7 cellular contexts compared by ENCODE assay signal in genomic region chr6:43074847-43075741, GRCh38. TPM values are rescaled to one million over a fixed set of nuclear protein-coding genes. Genes with fewer than 3 reads are reported as not detected.
DNase-seq lines count a peak whose midpoint lies in the region; ATAC-seq and TF ChIP-seq lines count a peak whose summit lies in the region.
"Had no signal": no experiment of that assay in that cellular context is flagged by ENCODE, and none has a peak within 500 bp of the region (broad histone marks: within the 10 kb centered on the region; RNA-seq: fewer than 3 reads in every experiment).

No MANE protein-coding gene starts in this region.

- H3K4me1 ChIP-seq in Loucy (ENCODE audit: insufficient read depth, low read length, poor library complexity, severe bottlenecking): peaks cover 32% of the 10 kb centered on the region
- H3K4me1 ChIP-seq in esophagus (ENCODE audit: control insufficient read depth in 2 of 2, insufficient read depth in 2 of 2, low read length in 1 of 2): peaks cover 0 to 9% of the 10 kb centered on the region in 2 donors

- peak overlapping the region; percentile 60 to 62 for H3K27ac ChIP-seq in esophagus (ENCODE audit: low read depth in 2 of 2, low read length in 1 of 2)

- H3K27me3 ChIP-seq in Loucy (ENCODE audit: insufficient read depth, low read length, poor library complexity, severe bottlenecking) (no peaks in the 10 kb centered on the region), esophagus (ENCODE audit: control insufficient read depth in 1 of 2, insufficient read depth in 2 of 2, low read length in 2 of 2) (no peaks in the 10 kb centered on the region)

- H3K9me2 ChIP-seq in Loucy (replicated peaks; ENCODE audit: low read depth, low read length): no peaks in the 10 kb centered on the region

- WGBS in esophagus, 2 donors: 73% methylated on average over 5 to 6 of the region's 6 CpGs

- no peak for DNase-seq in retinal pigment epithelial cell (ENCODE audit: low read depth)
- no peak for DNase-seq in DMS 273 treated with DMSO at 0.1 percent for 48 hours (lab: John Stamatoyannopoulos, UW)
- no peak for DNase-seq in iPS-NIHi11 (ENCODE audit: low spot score)
- DNase-seq: MM.1S had no signal

- H4K20me1 ChIP-seq in Loucy (ENCODE audit: insufficient read depth, low read length, poor library complexity, severe bottlenecking): peaks cover 11% of the 10 kb centered on the region

- H3F3A ChIP-seq in Loucy (ENCODE audit: low read depth): no peaks in the 10 kb centered on the region

- H3K4me3 ChIP-seq in Loucy (ENCODE audit: low read length, poor library complexity, severe bottlenecking): peak overlapping the region; percentile 97
- no peak overlapping the region for H3K4me3 ChIP-seq in esophagus (ENCODE audit: low read depth in 1 of 2, low read length in 2 of 2)
- H3K4me3 ChIP-seq in retinal pigment epithelial cell (ENCODE audit: low read length): peak overlapping the region; percentile 52

- no peak for ATAC-seq in HG02870 (IDR thresholded peaks at IDR 0.05; ENCODE audit: unreplicated experiment)

- H3K36me3 ChIP-seq in Loucy (ENCODE audit: insufficient read depth, low read length) (no peaks in the 10 kb centered on the region), esophagus (ENCODE audit: control insufficient read depth in 2 of 2, insufficient read depth in 2 of 2, low read length in 1 of 2) (peaks cover 2 to 9% of the 10 kb centered on the region in 2 donors)

- peaks cover 37% of the 10 kb centered on the region for H3K79me2 ChIP-seq in Loucy (ENCODE audit: insufficient read depth, low read length)

- H3K9ac ChIP-seq in Loucy (ENCODE audit: low read depth, low read length, poor library complexity, severe bottlenecking): peak overlapping the region; percentile 62

- no peaks in the 10 kb centered on the region for H3K9me3 ChIP-seq in Loucy (ENCODE audit: insufficient read depth, low read depth, low read length)
- no peaks in the 10 kb centered on the region for H3K9me3 ChIP-seq in esophagus (ENCODE audit: control insufficient read depth in 2 of 2, insufficient read depth in 1 of 2, low read depth in 1 of 2, low read length in 1 of 2)

- peak overlapping the region; percentile 97 for H3K4me2 ChIP-seq in Loucy (ENCODE audit: low read depth, low read length, poor library complexity, severe bottlenecking)

- no peak for TF ChIP-seq CTCF in Loucy (conservative IDR thresholded peaks at IDR 0.05; ENCODE audit: low read length)
- TF ChIP-seq CTCF in retinal pigment epithelial cell (conservative IDR thresholded peaks at IDR 0.05; ENCODE audit: low read depth, low read length): no peak

- 0 out of 2 replicates have a peak overlapping the region, but pooled peaks have one; percentile 62 for H2AFZ ChIP-seq in Loucy (ENCODE audit: low read length)

RNA-seq across cellular contexts. Expression of gene PTK7, which starts 1.0 kb away (rescaled TPM):
- 10 to 100 TPM; 25.8 to 39.7 TPM for polyA plus RNA-seq in esophagus

RNA-seq across cellular contexts. Expression of gene KLC4, which starts 15.7 kb away (rescaled TPM):
- polyA plus RNA-seq in esophagus: 10 to 100 TPM in 1 of 2 donors, 1 to 10 TPM in 1; 8.4 to 15.3 TPM

RNA-seq across cellular contexts. Expression of gene MRPL2, which starts 15.9 kb away (rescaled TPM):
- 10 to 100 TPM; 48.9 to 54.6 TPM for polyA plus RNA-seq in esophagus

RNA-seq across cellular contexts. Expression of gene CUL7, which starts 21.4 kb away (rescaled TPM):
- 1 to 10 TPM; 5.1 to 5.5 TPM for polyA plus RNA-seq in esophagus

RNA-seq across cellular contexts. Expression of gene RRP36, which starts 53.7 kb away (rescaled TPM):
- polyA plus RNA-seq in esophagus: 10 to 100 TPM; 18.4 to 40.3 TPM

Comparison
In these comparisons a context has a peak if more than half of its experiments do, and no peak if none do; other contexts are left out.
1. H3K4me3 ChIP-seq: peak in Loucy (single experiment) and retinal pigment epithelial cell (single experiment); none in esophagus (0 of 2).